ENCODE assay signal across 18 cellular contexts in the genomic region with DNA sequence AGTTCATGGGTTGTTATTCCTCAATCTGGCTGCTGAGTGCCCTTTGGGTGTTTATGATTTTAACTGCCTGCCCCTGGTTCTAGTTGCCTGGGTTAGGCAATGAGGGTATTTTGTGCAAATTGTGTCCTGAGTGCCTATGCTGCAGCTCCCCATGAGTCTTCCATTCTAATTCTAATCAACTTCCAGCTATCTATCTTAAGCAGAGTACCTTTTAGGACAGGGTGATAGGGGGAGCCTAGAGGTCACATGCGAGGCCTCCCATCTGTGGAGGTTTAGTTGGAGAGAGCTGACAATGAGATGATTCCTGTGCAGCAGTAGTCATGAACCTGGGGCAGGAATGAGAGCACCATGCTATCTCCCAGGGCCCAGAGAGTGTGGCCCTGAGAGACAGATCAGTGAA.
DNase-seq lines count a peak whose midpoint lies in the region; ATAC-seq and TF ChIP-seq lines count a peak whose summit lies in the region.
"Had no signal": no experiment of that assay in that cellular context is flagged by ENCODE, and none has a peak within 500 bp of the region (broad histone marks: within the 10 kb centered on the region; RNA-seq: fewer than 3 reads in every experiment).

No MANE protein-coding gene starts in this region.

- no peak for TF ChIP-seq EP300 in upper lobe of left lung (IDR thresholded peaks at IDR 0.05)

- H3K27me3 ChIP-seq in H7 (ENCODE audit: control insufficient read depth, insufficient read depth, low read length) (no peaks in the 10 kb centered on the region), upper lobe of left lung (no peaks in the 10 kb centered on the region), breast epithelium (no peaks in the 10 kb centered on the region)
- H3K27me3 ChIP-seq: BE2C had no signal

- H3K36me3 ChIP-seq in H7 (replicated peaks; ENCODE audit: control insufficient read depth, insufficient read depth, low read length): no peaks in the 10 kb centered on the region
- no peaks in the 10 kb centered on the region for H3K36me3 ChIP-seq in upper lobe of left lung
- H3K36me3 ChIP-seq in breast epithelium: no peaks in the 10 kb centered on the region
- H3K36me3 ChIP-seq: BE2C had no signal

- WGBS in upper lobe of left lung, 2 donors: 100% methylated on average over 1 of the region's 1 CpG

- H3K27ac ChIP-seq in upper lobe of left lung (no peak overlapping the region), breast epithelium (no peak overlapping the region)

- H3K9me3 ChIP-seq in upper lobe of left lung (no peaks in the 10 kb centered on the region), breast epithelium (no peaks in the 10 kb centered on the region)
- H3K9me3 ChIP-seq: BE2C had no signal

- no peaks in the 10 kb centered on the region for H3K27me3 Mint-ChIP-seq in activated B cell treated with CpG ODN at 0.5 μM for 24 hours
- no peaks in the 10 kb centered on the region for H3K27me3 Mint-ChIP-seq in naive B cell
- H3K27me3 Mint-ChIP-seq in stimulated activated memory B cell treated with anti-CD40 and anti-IgM and Interleukin-4, amounts not matched to agents 10 μg/mL and 1 μg/mL and 100 μg/mL, for 72 hours: no peaks in the 10 kb centered on the region
- H3K27me3 Mint-ChIP-seq: CD4-positive, CD25-positive, alpha-beta regulatory T cell; CD8-positive, alpha-beta memory T cell had no signal

- CTCF ChIA-PET in activated B cell treated with CpG ODN at 0.5 μM for 24 hours (lab: Charles Lee): no interaction called here

- TF ChIP-seq CTCF in activated B cell treated with CpG ODN at 0.5 μM for 24 hours (IDR thresholded peaks at IDR 0.05): no peak
- TF ChIP-seq CTCF in upper lobe of left lung (IDR thresholded peaks at IDR 0.05): no peak
- no peak for TF ChIP-seq CTCF in breast epithelium (IDR thresholded peaks at IDR 0.05)

- H3K36me3 Mint-ChIP-seq in activated B cell treated with CpG ODN at 0.5 μM for 24 hours (ENCODE audit: low read depth): peaks cover 61% of the 10 kb centered on the region
- peaks cover 40 to 42% of the 10 kb centered on the region in 2 donors for H3K36me3 Mint-ChIP-seq in naive B cell
- peaks cover 23% of the 10 kb centered on the region for H3K36me3 Mint-ChIP-seq in stimulated activated memory B cell treated with anti-CD40 and anti-IgM and Interleukin-4, amounts not matched to agents 10 μg/mL and 1 μg/mL and 100 μg/mL, for 72 hours

- H3K27ac Mint-ChIP-seq in activated B cell treated with CpG ODN at 0.5 μM for 24 hours (peak overlapping the region; percentile 70), naive B cell (peak overlapping the region; percentile 49 to 94 (median 86))
- H3K27ac Mint-ChIP-seq in stimulated activated memory B cell treated with anti-CD40 and anti-IgM and Interleukin-4, amounts not matched to agents 10 μg/mL and 1 μg/mL and 100 μg/mL, for 72 hours: peak overlapping the region; percentile 34
- H3K27ac Mint-ChIP-seq: CD8-positive, alpha-beta memory T cell; HFFc6 had no signal

- peak; percentile 5 for DNase-seq in H7
- no peak for DNase-seq in activated B cell treated with CpG ODN at 0.5 μM for 24 hours
- DNase-seq in naive B cell: no peak
- no peak for DNase-seq in upper lobe of left lung
- DNase-seq in central memory CD4-positive, alpha-beta T cell: no peak
- no peak for DNase-seq in breast epithelium (ENCODE audit: low spot score in 2 of 2)
- DNase-seq: BE2C; C1 segment of cervical spinal cord; CD4-positive, CD25-positive, alpha-beta regulatory T cell; CD8-positive, alpha-beta memory T cell; COR-L47; DMS 273 treated with DMSO at 0.1 percent for 48 hours; HFFc6; KG1 had no signal

- ATAC-seq in activated B cell treated with CpG ODN at 0.5 μM for 24 hours (ENCODE audit: low read depth) (no peak), naive B cell (ENCODE audit: low read depth in 2 of 2) (no peak), upper lobe of left lung (ENCODE audit: low FRiP score in 2 of 2) (no peak), GM19463 (IDR thresholded peaks at IDR 0.05; ENCODE audit: unreplicated experiment) (no peak)
- ATAC-seq in stimulated activated memory B cell treated with anti-CD40 and anti-IgM and Interleukin-4, amounts not matched to agents 10 μg/mL and 1 μg/mL and 100 μg/mL, for 72 hours: no peak
- ATAC-seq: HCT116, HepG2 had no signal

- H3K4me3 ChIP-seq in H7 (ENCODE audit: insufficient read depth, low read depth, low read length) (no peak overlapping the region), upper lobe of left lung (no peak overlapping the region), breast epithelium (no peak overlapping the region)

- H3K4me1 Mint-ChIP-seq in activated B cell treated with CpG ODN at 0.5 μM for 24 hours (peaks cover 91% of the 10 kb centered on the region), naive B cell (peaks cover 64 to 92% (median 65%) of the 10 kb centered on the region in 3 donors)
- H3K4me1 Mint-ChIP-seq in stimulated activated memory B cell treated with anti-CD40 and anti-IgM and Interleukin-4, amounts not matched to agents 10 μg/mL and 1 μg/mL and 100 μg/mL, for 72 hours: peaks cover 76% of the 10 kb centered on the region
- H3K4me1 Mint-ChIP-seq: CD8-positive, alpha-beta memory T cell had no signal

- H3K4me1 ChIP-seq in upper lobe of left lung: no peaks in the 10 kb centered on the region
- H3K4me1 ChIP-seq in breast epithelium: no peaks in the 10 kb centered on the region
- H3K4me1 ChIP-seq: BE2C had no signal

- H3K9me3 Mint-ChIP-seq in activated B cell treated with CpG ODN at 0.5 μM for 24 hours: peaks cover 8% of the 10 kb centered on the region
- H3K9me3 Mint-ChIP-seq in naive B cell: peaks cover 0 to 5% (median 0%) of the 10 kb centered on the region in 7 donors
- no peaks in the 10 kb centered on the region for H3K9me3 Mint-ChIP-seq in stimulated activated memory B cell treated with anti-CD40 and anti-IgM and Interleukin-4, amounts not matched to agents 10 μg/mL and 1 μg/mL and 100 μg/mL, for 72 hours
- H3K9me3 Mint-ChIP-seq: CD8-positive, alpha-beta memory T cell; HFFc6 had no signal

- H3K4me3 Mint-ChIP-seq in activated B cell treated with CpG ODN at 0.5 μM for 24 hours (no peak overlapping the region), naive B cell (peak overlapping the region in 6 of 8 donors; percentile 37 to 63 (median 60))
- H3K4me3 Mint-ChIP-seq in stimulated activated memory B cell treated with anti-CD40 and anti-IgM and Interleukin-4, amounts not matched to agents 10 μg/mL and 1 μg/mL and 100 μg/mL, for 72 hours: no peak overlapping the region
- H3K4me3 Mint-ChIP-seq: CD4-positive, CD25-positive, alpha-beta regulatory T cell; CD8-positive, alpha-beta memory T cell; HFFc6 had no signal

- intact Hi-C loops in activated B cell treated with CpG ODN at 0.5 μM for 24 hours (cut with micrococcal nuclease): no loop called here
- intact Hi-C loops in breast epithelium (cut with DNase I; ENCODE audit: low total_unique reads): no loop called here

- no peak for TF ChIP-seq POLR2A in upper lobe of left lung (IDR thresholded peaks at IDR 0.05)
- no peak for TF ChIP-seq POLR2A in breast epithelium (IDR thresholded peaks at IDR 0.05)

- POLR2A ChIA-PET in activated B cell treated with CpG ODN at 0.5 μM for 24 hours (lab: Charles Lee): interaction anchor here (1.6 to 5.0 kb wide), 3 partner anchors 9 to 31 kb away, joined by 9 to 43 read pairs (median 9); no protein-coding TSS in a partner anchor

Comparison
In these comparisons a context has a peak if more than half of its experiments do, and no peak if none do; other contexts are left out.
1. H3K27ac Mint-ChIP-seq: peak in every context shown above with its lines; median percentile 86 in naive B cell; 70 in activated B cell treated with CpG ODN at 0.5 μM for 24 hours; 34 in stimulated activated memory B cell treated with anti-CD40 and anti-IgM and Interleukin-4, amounts not matched to agents 10 μg/mL and 1 μg/mL and 100 μg/mL, for 72 hours.
2. H3K4me3 Mint-ChIP-seq: peak in naive B cell (6 of 8); none in activated B cell treated with CpG ODN at 0.5 μM for 24 hours (single experiment) and stimulated activated memory B cell treated with anti-CD40 and anti-IgM and Interleukin-4, amounts not matched to agents 10 μg/mL and 1 μg/mL and 100 μg/mL, for 72 hours (single experiment).